In genomic region chr10:124231188-124232135, GRCh38 we compare ENCODE assay signal across 1 cellular context.
TF ChIP-seq lines count a peak whose summit lies in the region.

No MANE protein-coding gene starts in this region.

TF ChIP-seq in GM12878, 131 proteins besides CTCF, POLR2A, EP300 and RAD21 (continued from another document):
- no peak for TF ChIP-seq PRDM15 (CRISPR knock-in tag; IDR thresholded peaks at IDR 0.05)
- no peak for TF ChIP-seq RELA (IDR thresholded peaks at IDR 0.05; ENCODE audit: borderline replicate concordance, partially characterized antibody)
- TF ChIP-seq BMI1 (IDR thresholded peaks at IDR 0.05; ENCODE audit: borderline replicate concordance) = no peak
- TF ChIP-seq YBX1 (IDR thresholded peaks at IDR 0.05) = no peak
- 0 out of 2 replicates have a peak, but pooled peaks have one; percentile 34 for TF ChIP-seq IKZF1 (conservative IDR thresholded peaks at IDR 0.05)
- no peak for TF ChIP-seq SUPT20H (IDR thresholded peaks at IDR 0.05; ENCODE audit: borderline replicate concordance, control insufficient read depth, low read depth, low read length)
- TF ChIP-seq ZNF274 (IDR thresholded peaks at IDR 0.05; ENCODE audit: insufficient read depth, insufficient read length) = no peak
- TF ChIP-seq SMAD5 (IDR thresholded peaks at IDR 0.05; ENCODE audit: low read depth) = no peak
- no peak for TF ChIP-seq SREBF1 (IDR thresholded peaks at IDR 0.05; ENCODE audit: low read length)
- TF ChIP-seq BRCA1 (IDR thresholded peaks at IDR 0.05; ENCODE audit: low read depth, low read length) = no peak
- TF ChIP-seq TCF12 (IDR thresholded peaks at IDR 0.05; ENCODE audit: low read depth, low read length) = peak; percentile 40; the same call in 1 of the 2 replicates
- peak; percentile 69 for TF ChIP-seq MLLT1 (IDR thresholded peaks at IDR 0.05)
- TF ChIP-seq LARP7 (IDR thresholded peaks at IDR 0.05) = no peak
- 0 out of 2 replicates have a peak, but pooled peaks have one; percentile 1 for TF ChIP-seq MTA2 (IDR thresholded peaks at IDR 0.05; ENCODE audit: low read depth)
- no peak for TF ChIP-seq ASH2L (IDR thresholded peaks at IDR 0.05; ENCODE audit: borderline replicate concordance, low read depth)
